8 cellular contexts compared by ENCODE assay signal in genomic region chr12:55072093-55072492, GRCh38. TPM values are rescaled to one million over a fixed set of nuclear protein-coding genes. Genes with fewer than 3 reads are reported as not detected.
DNase-seq lines count a peak whose midpoint lies in the region; ATAC-seq lines count a peak whose summit lies in the region.

No MANE protein-coding gene starts in this region.

- H3K23ac ChIP-seq in mesendoderm (ENCODE audit: low read length): no peak overlapping the region

- no peaks in the 10 kb centered on the region for H3K9me3 Mint-ChIP-seq in CD8-positive, alpha-beta memory T cell
- H3K9me3 Mint-ChIP-seq in central memory CD8-positive, alpha-beta T cell: no peaks in the 10 kb centered on the region

- POLR2A ChIA-PET in CD8-positive, alpha-beta memory T cell (lab: Charles Lee): interaction anchor here (1.1 to 1.9 kb wide), 2 partner anchors 79 to 323 kb away, joined by 4 to 12 read pairs; no protein-coding TSS in a partner anchor

- CTCF ChIA-PET in CD8-positive, alpha-beta memory T cell (lab: Charles Lee): interaction anchor here (0.7 to 12.6 kb wide), 41 partner anchors 10 to 389 kb away, joined by 3 to 365 read pairs (median 5); partner anchors contain the start of genes MUCL1, NEUROD4 and TESPA1

- H2AK5ac ChIP-seq in mesendoderm (ENCODE audit: low read length): no peak overlapping the region

- H3K9ac ChIP-seq in mesendoderm (ENCODE audit: low read length): no peak overlapping the region

- H3K27ac ChIP-seq in CD8-positive, alpha-beta memory T cell (ENCODE audit: low read depth, low read length): no peak overlapping the region
- H3K27ac ChIP-seq in mesendoderm (ENCODE audit: low read depth, low read length): no peak overlapping the region

- no peak overlapping the region for H2BK120ac ChIP-seq in mesendoderm (ENCODE audit: low read depth, low read length)

- H3K4me1 Mint-ChIP-seq in CD8-positive, alpha-beta memory T cell: peaks cover 0 to 4% (median 2%) of the 10 kb centered on the region in 3 donors
- H3K4me1 Mint-ChIP-seq in central memory CD8-positive, alpha-beta T cell: peaks cover 9% of the 10 kb centered on the region

- no peak overlapping the region for H3K56ac ChIP-seq in mesendoderm (ENCODE audit: low read length)

- no peaks in the 10 kb centered on the region for H3K36me3 ChIP-seq in CD8-positive, alpha-beta memory T cell (ENCODE audit: insufficient read depth, low read length)
- H3K36me3 ChIP-seq in mesendoderm (ENCODE audit: control insufficient read depth, insufficient read depth, low read length): no peaks in the 10 kb centered on the region

- H3K27me3 ChIP-seq in CD8-positive, alpha-beta memory T cell (ENCODE audit: insufficient read depth, low read length, poor library complexity, severe bottlenecking): no peaks in the 10 kb centered on the region
- H3K27me3 ChIP-seq in mesendoderm (ENCODE audit: insufficient read depth, low read length, poor library complexity): no peaks in the 10 kb centered on the region

- no peak overlapping the region for H3K4me3 Mint-ChIP-seq in CD8-positive, alpha-beta memory T cell
- no peak overlapping the region for H3K4me3 Mint-ChIP-seq in central memory CD8-positive, alpha-beta T cell

- H3K4me3 ChIP-seq in CD8-positive, alpha-beta memory T cell (ENCODE audit: low read length): no peak overlapping the region
- H3K4me3 ChIP-seq in mesendoderm (ENCODE audit: low read length): no peak overlapping the region

- H4K5ac ChIP-seq in mesendoderm (ENCODE audit: low read length): no peak overlapping the region

- H3K4me1 ChIP-seq in CD8-positive, alpha-beta memory T cell (ENCODE audit: insufficient read depth, low read length): no peaks in the 10 kb centered on the region
- H3K4me1 ChIP-seq in mesendoderm (ENCODE audit: control insufficient read depth, low read depth, low read length): no peaks in the 10 kb centered on the region

- no peak overlapping the region for H4K8ac ChIP-seq in mesendoderm (ENCODE audit: low read depth, low read length)

- no peak overlapping the region for H2BK15ac ChIP-seq in mesendoderm (replicated peaks; ENCODE audit: low read depth)

- no peaks in the 10 kb centered on the region for H3K36me3 Mint-ChIP-seq in CD8-positive, alpha-beta memory T cell
- H3K36me3 Mint-ChIP-seq in central memory CD8-positive, alpha-beta T cell (ENCODE audit: insufficient read depth): peaks cover 4% of the 10 kb centered on the region

- H3K18ac ChIP-seq in mesendoderm (ENCODE audit: low read length): no peak overlapping the region

- no peaks in the 10 kb centered on the region for H3K9me3 ChIP-seq in CD8-positive, alpha-beta memory T cell (ENCODE audit: low read length)

- H3K4me2 ChIP-seq in mesendoderm (ENCODE audit: low read length): no peak overlapping the region

- H3K27me3 Mint-ChIP-seq in CD8-positive, alpha-beta memory T cell: peaks cover 23 to 33% of the 10 kb centered on the region in 2 donors
- H3K27me3 Mint-ChIP-seq in central memory CD8-positive, alpha-beta T cell: peaks cover 32% of the 10 kb centered on the region

- WGBS in mesendoderm (ENCODE audit: extremely low coverage, insufficient coverage, low lambda C conversion rate): no CpG with 5 or more reads among the region's 3 CpGs

- no peak overlapping the region for H2BK5ac ChIP-seq in mesendoderm (ENCODE audit: low read length)

- H3K79me1 ChIP-seq in mesendoderm (ENCODE audit: low read length): no peaks in the 10 kb centered on the region

- H3K79me2 ChIP-seq in mesendoderm (ENCODE audit: control insufficient read depth, insufficient read depth, low read length): no peaks in the 10 kb centered on the region

- ATAC-seq in GM21528 (IDR thresholded peaks at IDR 0.05; ENCODE audit: low FRiP score, unreplicated experiment): peak; percentile 56
- ATAC-seq in central memory CD8-positive, alpha-beta T cell (replicated peaks; ENCODE audit: extremely low read depth, poor library complexity, severe bottlenecking): peak; percentile 79

- H3K4ac ChIP-seq in mesendoderm (ENCODE audit: low read depth, low read length): no peak overlapping the region

- peak; percentile 44 to 79 (median 57) for DNase-seq in CD8-positive, alpha-beta memory T cell
- peak; percentile 59 for DNase-seq in NCI-H1694 treated with DMSO at 0.1 percent for 48 hours (lab: John Stamatoyannopoulos, UW)
- DNase-seq in activated CD4-positive, CD25-positive, alpha-beta regulatory T cell (lab: John Stamatoyannopoulos, UW): peak; percentile 29 to 55 (median 51)
- peak; percentile 55 to 58 for DNase-seq in central memory CD8-positive, alpha-beta T cell (ENCODE audit: low spot score in 2 of 2)
- DNase-seq in mesendoderm: peak; percentile 69
- peak; percentile 68 to 82 (median 74) for DNase-seq in stimulated activated naive CD4-positive, alpha-beta T cell (lab: John Stamatoyannopoulos, UW)
- DNase-seq in SK-N-DZ (ENCODE audit: low spot score): no peak

- H3K27ac Mint-ChIP-seq in CD8-positive, alpha-beta memory T cell: peak overlapping the region in 3 of 8 donors; percentile 28 to 62 (median 61)
- H3K27ac Mint-ChIP-seq in central memory CD8-positive, alpha-beta T cell (ENCODE audit: low read depth): no peak overlapping the region

RNA-seq across cellular contexts. Expression of gene NEUROD4, which starts 52.3 kb away (rescaled TPM):
- total RNA-seq in CD8-positive, alpha-beta memory T cell: not detected
- not detected for polyA plus RNA-seq in CD8-positive, alpha-beta memory T cell
- polyA plus RNA-seq in mesendoderm (2013, experiment 1 of 2): not detected
- not detected for polyA plus RNA-seq in mesendoderm (2013, experiment 2 of 2)
- not detected in 2 replicates for polyA plus RNA-seq in SK-N-DZ (2014; cell fraction: cytosol; rRNA removed)
- polyA plus RNA-seq in SK-N-DZ (2014; cell fraction: nucleus; rRNA removed): 0.03 TPM in 1 of 2 replicates, not detected in the other

RNA-seq across cellular contexts. Expression of gene OR9K2, which starts 54.1 kb away (rescaled TPM):
- total RNA-seq in CD8-positive, alpha-beta memory T cell: not detected
- not detected for polyA plus RNA-seq in CD8-positive, alpha-beta memory T cell
- not detected for polyA plus RNA-seq in mesendoderm (2013, experiment 1 of 2)
- polyA plus RNA-seq in mesendoderm (2013, experiment 2 of 2): not detected
- polyA plus RNA-seq in SK-N-DZ (2014; cell fraction: cytosol; rRNA removed): not detected in 2 replicates
- polyA plus RNA-seq in SK-N-DZ (2014; cell fraction: nucleus; rRNA removed): not detected in 2 replicates
